ENCODE assay signal across 8 cellular contexts in the genomic region with DNA sequence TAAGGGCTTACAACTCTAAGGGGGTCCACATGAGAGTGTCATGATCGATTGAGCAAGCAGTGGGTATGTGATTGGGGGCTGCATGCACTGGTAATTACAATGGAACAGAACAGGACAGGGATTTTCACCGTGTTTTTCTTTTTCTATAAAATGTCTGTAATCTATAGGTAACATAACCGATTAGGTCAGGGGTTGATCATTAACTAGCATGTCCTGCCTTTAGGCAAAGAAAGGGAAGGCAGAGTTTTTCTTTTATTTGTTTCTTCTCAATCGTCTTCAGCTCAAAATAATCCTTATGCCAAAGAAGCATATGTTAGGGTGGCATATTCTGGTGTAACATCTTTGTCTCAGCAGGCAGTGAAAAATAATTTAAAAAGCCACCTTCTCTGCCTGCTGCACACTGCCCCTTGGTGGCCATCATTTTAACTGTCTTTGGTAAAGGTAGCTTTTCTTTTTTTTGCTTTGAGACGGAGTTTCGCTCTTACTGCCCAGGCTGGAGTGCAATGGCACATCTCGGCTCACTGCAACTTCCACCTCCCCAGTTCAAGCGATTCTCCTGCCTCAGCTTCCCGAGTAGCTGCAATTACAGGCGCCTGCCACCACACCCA. TPM values are rescaled to one million over a fixed set of nuclear protein-coding genes. Genes with fewer than 3 reads are reported as not detected.
DNase-seq lines count a peak whose midpoint lies in the region; ATAC-seq and TF ChIP-seq lines count a peak whose summit lies in the region.

No MANE protein-coding gene starts in this region.

- H3K9me3 ChIP-seq in body of pancreas (no peaks in the 10 kb centered on the region), testis (no peaks in the 10 kb centered on the region)

- H3K4me3 ChIP-seq in AG04449 (ENCODE audit: low read depth, low read length) (no peak overlapping the region), body of pancreas (no peak overlapping the region), testis (no peak overlapping the region)

- in situ Hi-C loops in GM13976 (cut with MboI; ENCODE audit: low sequenced_read_pairs, unreplicated experiment): loop anchor here (10.0 kb wide), 1 partner anchor 215 kb away; no protein-coding TSS in a partner anchor

- TF ChIP-seq POLR2A in body of pancreas (IDR thresholded peaks at IDR 0.05) (no peak), testis (IDR thresholded peaks at IDR 0.05) (no peak)

- POLR2A ChIA-PET in AG04449 (lab: Yijun Ruan, JAX): no interaction called here

- TF ChIP-seq CTCF in AG04449 (IDR thresholded peaks at IDR 0.05; ENCODE audit: insufficient read depth, low read length, missing control alignments) (peak; percentile 51), GM13976 (IDR thresholded peaks at IDR 0.05; ENCODE audit: borderline replicate concordance, control extremely low read depth, extremely low read depth, insufficient read depth, missing control alignments) (peak; percentile 67), body of pancreas (IDR thresholded peaks at IDR 0.05) (peak; percentile 17 to 59 (median 47)), testis (IDR thresholded peaks at IDR 0.05) (peak in 2 of 3 experiments; percentile 14 to 57)

- H3K36me3 ChIP-seq in body of pancreas (replicated peaks in 1 of 2; ENCODE audit: insufficient read depth in 1 of 2, low read depth in 2 of 2): no peaks in the 10 kb centered on the region
- H3K36me3 ChIP-seq in testis (ENCODE audit: low read depth, missing control alignments): no peaks in the 10 kb centered on the region

- H3K4me1 ChIP-seq in body of pancreas: no peaks in the 10 kb centered on the region
- peaks cover 7% of the 10 kb centered on the region for H3K4me1 ChIP-seq in testis

- WGBS in body of pancreas, 2 donors: 29 to 32% methylated on average over 9 to 10 of the region's 10 CpGs
- WGBS in testis, 2 donors: 60 to 69% methylated on average over 10 of the region's 10 CpGs

- intact Hi-C loops in body of pancreas (cut with DNase I): loop anchor here (10.0 kb wide), 1 partner anchor 215 kb away; no protein-coding TSS in a partner anchor
- intact Hi-C loops in testis (cut with DNase I; ENCODE audit: low total_unique reads): no loop called here

- CTCF ChIA-PET in AG04449 (lab: Yijun Ruan, JAX): interaction anchor here (0.8 to 6.7 kb wide), 30 partner anchors 10 to 676 kb away, joined by 3 to 163 read pairs (median 4); a partner anchor contains a TSS

- DNase-seq in AG04449 (ENCODE audit: low read depth, low spot score) (no peak), GM13976 (ENCODE audit: low spot score) (no peak), T follicular helper cell (ENCODE audit: low read depth) (peak; percentile 40), body of pancreas (peak in 2 of 4 donors; percentile 13 to 19), medulla oblongata (ENCODE audit: extremely low spot score) (peak; percentile 66), testis (no peak), NCI-H1436 treated with DMSO at 0.1 percent for 48 hours (lab: John Stamatoyannopoulos, UW) (no peak)

- ATAC-seq in HG03095 (IDR thresholded peaks at IDR 0.05; ENCODE audit: unreplicated experiment) (peak; percentile 59), body of pancreas (no peak)

- H3K27ac ChIP-seq in body of pancreas (no peak overlapping the region), testis (no peak overlapping the region)

- H3K27me3 ChIP-seq in body of pancreas (no peaks in the 10 kb centered on the region), testis (no peaks in the 10 kb centered on the region)

RNA-seq across cellular contexts. Expression of a gene that starts 9.7 kb away (rescaled TPM):
- total RNA-seq in body of pancreas (10 to 100 TPM; 11.4 to 45.8 TPM), testis (100 to 1,000 TPM in 1 of 2 donors, 10 to 100 TPM in 1; 67.0 to 129 TPM)
- polyA plus RNA-seq in testis (ENCODE audit: insufficient read depth, low read depth, low replicate concordance): 105 TPM

RNA-seq across cellular contexts. Expression of a gene that starts 33.2 kb away (rescaled TPM):
- total RNA-seq in body of pancreas (10 to 100 TPM; 53.7 to 66.3 TPM), testis (10 to 100 TPM; 50.2 to 56.1 TPM)
- polyA plus RNA-seq in testis (ENCODE audit: insufficient read depth, low read depth, low replicate concordance): 44.5 TPM

Comparison
In these comparisons a context has a peak if more than half of its experiments do, and no peak if none do; other contexts are left out.
1. DNase-seq: peak in T follicular helper cell (single experiment) and medulla oblongata (single experiment); none in AG04449 (single experiment), GM13976 (single experiment), testis (single experiment) and NCI-H1436 treated with DMSO at 0.1 percent for 48 hours (single experiment).
2. Peak in every context shown above with its lines, with median percentiles within 50 percentile points of each other: CTCF ChIP-seq.